In genomic region chr7:44029433-44029832, GRCh38 we compare ENCODE assay signal across 5 cellular contexts. TPM values are rescaled to one million over a fixed set of nuclear protein-coding genes. Genes with fewer than 3 reads are reported as not detected.
"Had no signal": no experiment of that assay in that cellular context is flagged by ENCODE, and none has a peak within 500 bp of the region (broad histone marks: within the 10 kb centered on the region; RNA-seq: fewer than 3 reads in every experiment).

No MANE protein-coding gene starts in this region.

RNA-seq across cellular contexts. Expression of gene SPDYE1, which starts 31.7 kb away (rescaled TPM):
- total RNA-seq: GM23248, H4, H7, HT-29 had no signal

RNA-seq across cellular contexts. Expression of gene PGAM2, which starts 35.9 kb away (rescaled TPM):
- total RNA-seq: GM23248, H4 had no signal
- polyA plus RNA-seq: GM23248, IgD-negative memory B cell had no signal
